Comparison of ENCODE assay signal across 1 cellular context in the genomic region with DNA sequence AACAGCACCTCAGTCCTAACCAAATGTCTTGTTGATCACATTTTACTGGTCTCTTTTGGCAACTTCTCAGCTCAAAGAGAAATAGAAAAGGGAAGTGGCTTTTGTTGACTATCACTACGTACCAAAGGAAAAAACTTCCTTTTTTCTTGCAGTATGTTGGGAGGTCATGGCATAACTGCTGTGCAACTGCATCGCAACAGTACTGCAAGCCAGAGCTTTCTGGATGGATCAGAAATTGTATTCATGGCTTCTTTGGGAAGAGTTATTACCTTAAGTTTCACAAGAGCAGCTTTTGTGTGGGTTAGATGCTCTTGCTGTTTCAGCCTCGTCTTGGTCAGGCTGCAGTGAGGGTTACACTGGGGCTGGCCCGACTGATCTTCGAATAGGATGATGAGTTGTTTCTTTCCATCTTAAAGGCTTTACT.
TF ChIP-seq lines count a peak whose summit lies in the region.

No MANE protein-coding gene starts in this region.

TF ChIP-seq in K562, 482 proteins besides CTCF, POLR2A, EP300 and RAD21 (continued from another document):
- TF ChIP-seq, protein P1, sequence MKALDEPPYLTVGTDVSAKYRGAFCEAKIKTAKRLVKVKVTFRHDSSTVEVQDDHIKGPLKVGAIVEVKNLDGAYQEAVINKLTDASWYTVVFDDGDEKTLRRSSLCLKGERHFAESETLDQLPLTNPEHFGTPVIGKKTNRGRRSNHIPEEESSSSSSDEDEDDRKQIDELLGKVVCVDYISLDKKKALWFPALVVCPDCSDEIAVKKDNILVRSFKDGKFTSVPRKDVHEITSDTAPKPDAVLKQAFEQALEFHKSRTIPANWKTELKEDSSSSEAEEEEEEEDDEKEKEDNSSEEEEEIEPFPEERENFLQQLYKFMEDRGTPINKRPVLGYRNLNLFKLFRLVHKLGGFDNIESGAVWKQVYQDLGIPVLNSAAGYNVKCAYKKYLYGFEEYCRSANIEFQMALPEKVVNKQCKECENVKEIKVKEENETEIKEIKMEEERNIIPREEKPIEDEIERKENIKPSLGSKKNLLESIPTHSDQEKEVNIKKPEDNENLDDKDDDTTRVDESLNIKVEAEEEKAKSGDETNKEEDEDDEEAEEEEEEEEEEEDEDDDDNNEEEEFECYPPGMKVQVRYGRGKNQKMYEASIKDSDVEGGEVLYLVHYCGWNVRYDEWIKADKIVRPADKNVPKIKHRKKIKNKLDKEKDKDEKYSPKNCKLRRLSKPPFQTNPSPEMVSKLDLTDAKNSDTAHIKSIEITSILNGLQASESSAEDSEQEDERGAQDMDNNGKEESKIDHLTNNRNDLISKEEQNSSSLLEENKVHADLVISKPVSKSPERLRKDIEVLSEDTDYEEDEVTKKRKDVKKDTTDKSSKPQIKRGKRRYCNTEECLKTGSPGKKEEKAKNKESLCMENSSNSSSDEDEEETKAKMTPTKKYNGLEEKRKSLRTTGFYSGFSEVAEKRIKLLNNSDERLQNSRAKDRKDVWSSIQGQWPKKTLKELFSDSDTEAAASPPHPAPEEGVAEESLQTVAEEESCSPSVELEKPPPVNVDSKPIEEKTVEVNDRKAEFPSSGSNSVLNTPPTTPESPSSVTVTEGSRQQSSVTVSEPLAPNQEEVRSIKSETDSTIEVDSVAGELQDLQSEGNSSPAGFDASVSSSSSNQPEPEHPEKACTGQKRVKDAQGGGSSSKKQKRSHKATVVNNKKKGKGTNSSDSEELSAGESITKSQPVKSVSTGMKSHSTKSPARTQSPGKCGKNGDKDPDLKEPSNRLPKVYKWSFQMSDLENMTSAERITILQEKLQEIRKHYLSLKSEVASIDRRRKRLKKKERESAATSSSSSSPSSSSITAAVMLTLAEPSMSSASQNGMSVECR (CRISPR knock-in tag; IDR thresholded peaks at IDR 0.05) = no peak
- peak; percentile 20; the same call in 1 of the 2 replicates for TF ChIP-seq SMARCE1 (IDR thresholded peaks at IDR 0.05)
- TF ChIP-seq, protein P2, sequence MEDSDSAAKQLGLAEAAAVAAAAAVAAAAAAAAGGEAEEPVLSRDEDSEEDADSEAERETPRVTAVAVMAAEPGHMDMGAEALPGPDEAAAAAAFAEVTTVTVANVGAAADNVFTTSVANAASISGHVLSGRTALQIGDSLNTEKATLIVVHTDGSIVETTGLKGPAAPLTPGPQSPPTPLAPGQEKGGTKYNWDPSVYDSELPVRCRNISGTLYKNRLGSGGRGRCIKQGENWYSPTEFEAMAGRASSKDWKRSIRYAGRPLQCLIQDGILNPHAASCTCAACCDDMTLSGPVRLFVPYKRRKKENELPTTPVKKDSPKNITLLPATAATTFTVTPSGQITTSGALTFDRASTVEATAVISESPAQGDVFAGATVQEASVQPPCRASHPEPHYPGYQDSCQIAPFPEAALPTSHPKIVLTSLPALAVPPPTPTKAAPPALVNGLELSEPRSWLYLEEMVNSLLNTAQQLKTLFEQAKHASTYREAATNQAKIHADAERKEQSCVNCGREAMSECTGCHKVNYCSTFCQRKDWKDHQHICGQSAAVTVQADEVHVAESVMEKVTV (CRISPR knock-in tag; IDR thresholded peaks at IDR 0.05) = 0 out of 2 replicates have a peak, but pooled peaks have one; percentile 5
